7 cellular contexts compared by ENCODE assay signal in genomic region chr9:78118742-78119473, GRCh38.
A peak's percentile ranks its signal among the peaks of the same experiment; 100 is the strongest.
DNase-seq lines count a peak whose midpoint lies in the region; ATAC-seq and TF ChIP-seq lines count a peak whose summit lies in the region.

No MANE protein-coding gene starts in this region.

- POLR2A ChIA-PET in HEK293T (lab: Yijun Ruan, JAX), result no interaction called here

- CTCF ChIA-PET in HEK293T (lab: Yijun Ruan, JAX), result no interaction called here

- ATAC-seq in GM18867 (IDR thresholded peaks at IDR 0.05; ENCODE audit: unreplicated experiment) (peak; percentile 93), HG02870 (IDR thresholded peaks at IDR 0.05; ENCODE audit: unreplicated experiment) (peak; percentile 90), GM21737 (IDR thresholded peaks at IDR 0.05; ENCODE audit: unreplicated experiment) (no peak)

- DNase-seq in RPMI7951 (ENCODE audit: low read depth), result peak; percentile 36
- DNase-seq in kidney tubule cell (ENCODE audit: low spot score), result peak; percentile 51
- DNase-seq in HEK293T (ENCODE audit: extremely low spot score), result no peak
- DNase-seq in ureter (ENCODE audit: low spot score), result no peak

TF ChIP-seq in HEK293T, 16 proteins besides CTCF, POLR2A, EP300 and RAD21:
- TF ChIP-seq FOXK2 (IDR thresholded peaks at IDR 0.05) (no peak), LEF1 (IDR thresholded peaks at IDR 0.05; ENCODE audit: borderline replicate concordance) (no peak), CTBP1 (IDR thresholded peaks at IDR 0.05; ENCODE audit: borderline replicate concordance) (no peak), BHLHE40 (IDR thresholded peaks at IDR 0.05; ENCODE audit: borderline replicate concordance) (no peak), ELF4 (IDR thresholded peaks at IDR 0.05) (no peak), L3MBTL2 (conservative IDR thresholded peaks at IDR 0.05) (no peak), TARDBP (IDR thresholded peaks at IDR 0.05) (no peak), FOXA1 (IDR thresholded peaks at IDR 0.05) (no peak), ARNT (IDR thresholded peaks at IDR 0.05) (no peak)
TF ChIP-seq in HEK293T: peak in this region for 0.

Comparison
In these comparisons a context has a peak if more than half of its experiments do, and no peak if none do; other contexts are left out.
1. DNase-seq: peak in RPMI7951 (single experiment) and kidney tubule cell (single experiment); none in HEK293T (single experiment) and ureter (single experiment).